ENCODE assay signal across 8 cellular contexts in the genomic region with DNA sequence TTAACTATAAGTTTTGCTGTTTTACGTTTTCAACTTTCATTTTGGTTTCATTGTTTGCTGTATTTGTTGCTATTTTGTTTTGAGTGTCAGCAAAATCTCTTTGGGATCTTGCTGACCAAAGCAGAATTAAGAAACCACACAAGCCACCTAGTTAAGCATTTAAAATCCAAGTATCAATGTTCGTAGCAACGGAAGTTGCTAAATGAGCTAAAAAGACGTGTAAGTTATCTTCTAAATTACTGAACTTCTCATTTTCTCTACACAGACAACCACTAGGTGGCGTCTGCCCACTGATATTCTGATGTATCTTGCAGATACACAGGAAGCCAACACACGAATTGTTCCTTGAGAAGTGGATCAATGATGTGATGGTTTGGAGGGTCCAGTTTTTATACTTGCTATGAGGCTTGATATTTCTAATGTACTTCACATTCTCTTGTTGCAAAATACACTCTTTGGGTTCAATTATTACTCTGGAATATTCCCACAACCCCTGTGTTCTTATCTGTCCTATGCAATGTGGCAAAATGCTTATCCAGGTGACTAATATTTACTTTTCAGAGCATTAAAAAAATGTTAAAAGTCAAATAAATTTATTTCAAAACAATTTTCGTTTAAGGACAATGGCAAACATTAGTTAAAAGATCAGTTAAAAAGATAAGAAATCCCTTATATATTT.
A peak's percentile ranks its signal among the peaks of the same experiment; 100 is the strongest.
DNase-seq lines count a peak whose midpoint lies in the region; ATAC-seq and TF ChIP-seq lines count a peak whose summit lies in the region.

No MANE protein-coding gene starts in this region.

- BruUV-seq in HCT116 (replicated peaks; lab: Mats Ljungman, UMichigan), result no TSS peak

- CTCF ChIA-PET in HCT116 (lab: Charles Lee) (interaction anchor here (1.7 kb wide), 1 partner anchor 380 kb away, joined by 7 read pairs; no protein-coding TSS in a partner anchor), SK-N-SH (lab: Yijun Ruan, JAX) (interaction anchor here (0.6 to 2.8 kb wide), 17 partner anchors 9 to 405 kb away, joined by 3 to 14 read pairs (median 4); no protein-coding TSS in a partner anchor)

- WGBS in SK-N-SH (ENCODE audit: low lambda C conversion rate), result under 1% methylated on average over 7 of the region's 7 CpGs
- WGBS in thyroid gland, 2 donors, result 15 to 19% methylated on average over 7 of the region's 7 CpGs

- H3K27me3 ChIP-seq in HCT116 (ENCODE audit: insufficient read depth, low read length) (no peaks in the 10 kb centered on the region), SK-N-SH (ENCODE audit: insufficient read depth) (no peaks in the 10 kb centered on the region), thyroid gland (no peaks in the 10 kb centered on the region)

- no peaks in the 10 kb centered on the region for H3K4me1 ChIP-seq in HCT116 (ENCODE audit: control insufficient read depth in 1 of 2, insufficient read depth in 2 of 2, low read length in 2 of 2)
- H3K4me1 ChIP-seq in SK-N-SH (ENCODE audit: control insufficient read depth in 1 of 2, insufficient read depth in 2 of 2, low read depth in 1 of 2, low read length in 1 of 2), result no peaks in the 10 kb centered on the region
- H3K4me1 ChIP-seq in thyroid gland, result no peaks in the 10 kb centered on the region

- POLR2A ChIA-PET in HCT116 (lab: Charles Lee) (no interaction called here), SK-N-SH (lab: Yijun Ruan, JAX) (no interaction called here)

- H3K27ac ChIP-seq in HCT116 (ENCODE audit: low read depth, low read length), result no peak overlapping the region
- H3K27ac ChIP-seq in SK-N-SH (ENCODE audit: low read depth in 2 of 2, low read length in 1 of 2), result no peak overlapping the region
- no peak overlapping the region for H3K27ac ChIP-seq in thyroid gland

- TF ChIP-seq RAD21 in HCT116 (IDR thresholded peaks at IDR 0.05; ENCODE audit: low read depth) (peak; percentile 21; the same call in 1 of the 2 replicates), SK-N-SH (IDR thresholded peaks at IDR 0.05; ENCODE audit: low read length) (peak; percentile 66)

- H3K4me3 ChIP-seq in HCT116 (replicated peaks in 1 of 2; ENCODE audit: low read depth in 1 of 2, low read length in 2 of 2) (no peak overlapping the region), LNCaP clone FGC (ENCODE audit: low read depth, low read length) (peak overlapping the region; percentile 26; the same call in 1 of the 2 replicates), SK-N-SH (ENCODE audit: low read depth in 2 of 2, low read length in 1 of 2) (peak overlapping the region; percentile 43 to 61), thyroid gland (replicated peaks in 1 of 3) (no peak overlapping the region)

- TF ChIP-seq POLR2A in HCT116 (IDR thresholded peaks at IDR 0.05; ENCODE audit: borderline replicate concordance, extremely low read depth, insufficient read depth, insufficient read length) (no peak), thyroid gland (IDR thresholded peaks at IDR 0.05) (no peak)

- no peak for TF ChIP-seq EP300 in SK-N-SH (IDR thresholded peaks at IDR 0.05; ENCODE audit: borderline replicate concordance in 1 of 2, low read depth in 1 of 2, low read length in 1 of 2)

- DNase-seq in ACHN (peak; percentile 62), GM04504 (ENCODE audit: low read depth) (peak; percentile 4), HCT116 (ENCODE audit: low read depth, low spot score) (peak; percentile 12), LNCaP clone FGC (ENCODE audit: low read depth) (peak; percentile 55), SK-N-SH (peak; percentile 28), dermis blood vessel endothelial cell (peak; percentile 55), mucosa of gallbladder (ENCODE audit: low spot score) (peak; percentile 67), thyroid gland (peak; percentile 61 to 69)

- no peaks in the 10 kb centered on the region for H3K79me2 ChIP-seq in HCT116 (ENCODE audit: insufficient read depth, low read length)
- H3K79me2 ChIP-seq in SK-N-SH (ENCODE audit: insufficient read depth), result no peaks in the 10 kb centered on the region

- H3K36me3 ChIP-seq in HCT116 (ENCODE audit: control insufficient read depth in 1 of 2, insufficient read depth in 2 of 2, low read length in 2 of 2), result no peaks in the 10 kb centered on the region
- H3K36me3 ChIP-seq in SK-N-SH (replicated peaks in 1 of 2; ENCODE audit: control insufficient read depth in 1 of 2, insufficient read depth in 2 of 2, low read length in 1 of 2), result no peaks in the 10 kb centered on the region
- no peaks in the 10 kb centered on the region for H3K36me3 ChIP-seq in thyroid gland

- peak in 2 of 3 experiments; percentile 57 to 60; a peak in 4 of 6 replicates for TF ChIP-seq CTCF in HCT116 (IDR thresholded peaks at IDR 0.05 in 2 of 3, conservative IDR thresholded peaks at IDR 0.05 in 1 of 3; ENCODE audit: borderline replicate concordance in 1 of 3, insufficient read depth in 1 of 3, low read depth in 2 of 3, low read length in 2 of 3)
- peak; percentile 78 for TF ChIP-seq CTCF in LNCaP clone FGC (IDR thresholded peaks at IDR 0.05; ENCODE audit: control insufficient read depth, extremely low read depth, insufficient read depth)
- TF ChIP-seq CTCF in SK-N-SH (IDR thresholded peaks at IDR 0.05), result peak; percentile 93
- peak; percentile 46 to 74 (median 65) for TF ChIP-seq CTCF in thyroid gland (IDR thresholded peaks at IDR 0.05)

- H4K20me1 ChIP-seq in HCT116 (ENCODE audit: insufficient read depth) (no peaks in the 10 kb centered on the region), SK-N-SH (ENCODE audit: insufficient read depth) (no peaks in the 10 kb centered on the region)

- intact Hi-C loops in HCT116 (cut with micrococcal nuclease) (no loop called here), thyroid gland (cut with DNase I) (loop anchor here (5.0 kb wide), 1 partner anchor 379 kb away; no protein-coding TSS in a partner anchor)

- H3F3A ChIP-seq in SK-N-SH (replicated peaks; ENCODE audit: insufficient read depth), result no peaks in the 10 kb centered on the region

- H3K9ac ChIP-seq in HCT116 (ENCODE audit: low read length) (no peak overlapping the region), SK-N-SH (no peak overlapping the region)

- H3K9me2 ChIP-seq in HCT116 (ENCODE audit: insufficient read depth), result no peaks in the 10 kb centered on the region
- H3K9me2 ChIP-seq in SK-N-SH, result no peaks in the 10 kb centered on the region

- in situ Hi-C loops in ACHN (cut with HindIII; ENCODE audit: low pct_ligation_motif_present, low pct_unique_long_range_greater_than_20kb, low sequenced_read_pairs), result no loop called here

- no peak for ATAC-seq in HCT116

- no peak overlapping the region for H2AFZ ChIP-seq in HCT116 (ENCODE audit: low read depth, low read length, poor library complexity, severe bottlenecking)
- H2AFZ ChIP-seq in SK-N-SH (ENCODE audit: low read depth), result peak overlapping the region; percentile 95

- peaks cover 4 to 13% of the 10 kb centered on the region in 2 experiments; a peak in 2 of 4 replicates for H3K9me3 ChIP-seq in HCT116 (ENCODE audit: control insufficient read depth in 1 of 2, insufficient read depth in 1 of 2, low read depth in 1 of 2, low read length in 2 of 2)
- H3K9me3 ChIP-seq in SK-N-SH, result no peaks in the 10 kb centered on the region
- no peaks in the 10 kb centered on the region for H3K9me3 ChIP-seq in thyroid gland

- H3K4me2 ChIP-seq in HCT116 (ENCODE audit: low read length), result no peak overlapping the region
- H3K4me2 ChIP-seq in SK-N-SH, result peak overlapping the region; percentile 68; the same call in 1 of the 2 replicates

- RAD21 ChIA-PET in HCT116 (lab: Charles Lee; ENCODE audit: low non-redundant PET in 1 of 2, low total read pairs in 2 of 2, uncharacterized antibody in 2 of 2, unreplicated experiment in 2 of 2), result no interaction called here

TF ChIP-seq in HCT116, 20 proteins besides CTCF, POLR2A, EP300 and RAD21 (continues in another document):
- no peak for TF ChIP-seq ZFX (IDR thresholded peaks at IDR 0.05)
- no peak for TF ChIP-seq SP1 (IDR thresholded peaks at IDR 0.05; ENCODE audit: low read depth)
- TF ChIP-seq, protein P1, sequence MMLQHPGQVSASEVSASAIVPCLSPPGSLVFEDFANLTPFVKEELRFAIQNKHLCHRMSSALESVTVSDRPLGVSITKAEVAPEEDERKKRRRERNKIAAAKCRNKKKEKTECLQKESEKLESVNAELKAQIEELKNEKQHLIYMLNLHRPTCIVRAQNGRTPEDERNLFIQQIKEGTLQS (IDR thresholded peaks at IDR 0.05), result no peak
- no peak for TF ChIP-seq SIN3A (IDR thresholded peaks at IDR 0.05; ENCODE audit: low read depth)
- no peak for TF ChIP-seq SRF (IDR thresholded peaks at IDR 0.05; ENCODE audit: low read depth)
- TF ChIP-seq, protein P2, sequence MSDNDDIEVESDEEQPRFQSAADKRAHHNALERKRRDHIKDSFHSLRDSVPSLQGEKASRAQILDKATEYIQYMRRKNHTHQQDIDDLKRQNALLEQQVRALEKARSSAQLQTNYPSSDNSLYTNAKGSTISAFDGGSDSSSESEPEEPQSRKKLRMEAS (IDR thresholded peaks at IDR 0.05), result no peak
- no peak for TF ChIP-seq FOSL1 (IDR thresholded peaks at IDR 0.05; ENCODE audit: low read depth)
- no peak for TF ChIP-seq JUND (IDR thresholded peaks at IDR 0.05)
- TF ChIP-seq CBX3 (IDR thresholded peaks at IDR 0.05; ENCODE audit: low read depth), result no peak
- TF ChIP-seq EZH2 (IDR thresholded peaks at IDR 0.05), result no peak
- no peak for TF ChIP-seq POLR2AphosphoS5 (IDR thresholded peaks at IDR 0.05; ENCODE audit: low read depth, low read length)

TF ChIP-seq in SK-N-SH, 30 proteins besides CTCF, POLR2A, EP300 and RAD21:
- TF ChIP-seq SMC3 (IDR thresholded peaks at IDR 0.05; ENCODE audit: low read depth, low read length) (peak; percentile 74), GATA2 (CRISPR knock-in tag; IDR thresholded peaks at IDR 0.05) (peak; percentile 27; the same call in 1 of the 2 replicates), JUND (IDR thresholded peaks at IDR 0.05) (no peak)
- TF ChIP-seq, protein P2 (IDR thresholded peaks at IDR 0.05; ENCODE audit: low read depth), result no peak
- TF ChIP-seq, protein P3, sequence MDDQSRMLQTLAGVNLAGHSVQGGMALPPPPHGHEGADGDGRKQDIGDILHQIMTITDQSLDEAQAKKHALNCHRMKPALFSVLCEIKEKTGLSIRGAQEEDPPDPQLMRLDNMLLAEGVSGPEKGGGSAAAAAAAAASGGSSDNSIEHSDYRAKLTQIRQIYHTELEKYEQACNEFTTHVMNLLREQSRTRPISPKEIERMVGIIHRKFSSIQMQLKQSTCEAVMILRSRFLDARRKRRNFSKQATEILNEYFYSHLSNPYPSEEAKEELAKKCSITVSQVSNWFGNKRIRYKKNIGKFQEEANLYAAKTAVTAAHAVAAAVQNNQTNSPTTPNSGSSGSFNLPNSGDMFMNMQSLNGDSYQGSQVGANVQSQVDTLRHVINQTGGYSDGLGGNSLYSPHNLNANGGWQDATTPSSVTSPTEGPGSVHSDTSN (IDR thresholded peaks at IDR 0.05), result no peak

Comparison
In these comparisons a context has a peak if more than half of its experiments do, and no peak if none do; other contexts are left out.
1. DNase-seq: peak in every context shown above with its lines; median percentile 67 in mucosa of gallbladder; 65 in thyroid gland; 62 in ACHN; 55 in LNCaP clone FGC; 55 in dermis blood vessel endothelial cell; 28 in SK-N-SH; 12 in HCT116; 4 in GM04504.
2. H3K4me3 ChIP-seq: peak in LNCaP clone FGC (single experiment) and SK-N-SH (2 of 2); none in HCT116 (0 of 2) and thyroid gland (0 of 3).
3. Peak in every context shown above with its lines, with median percentiles within 50 percentile points of each other: CTCF ChIP-seq.